Comparison of ENCODE assay signal across 8 cellular contexts in the genomic region with DNA sequence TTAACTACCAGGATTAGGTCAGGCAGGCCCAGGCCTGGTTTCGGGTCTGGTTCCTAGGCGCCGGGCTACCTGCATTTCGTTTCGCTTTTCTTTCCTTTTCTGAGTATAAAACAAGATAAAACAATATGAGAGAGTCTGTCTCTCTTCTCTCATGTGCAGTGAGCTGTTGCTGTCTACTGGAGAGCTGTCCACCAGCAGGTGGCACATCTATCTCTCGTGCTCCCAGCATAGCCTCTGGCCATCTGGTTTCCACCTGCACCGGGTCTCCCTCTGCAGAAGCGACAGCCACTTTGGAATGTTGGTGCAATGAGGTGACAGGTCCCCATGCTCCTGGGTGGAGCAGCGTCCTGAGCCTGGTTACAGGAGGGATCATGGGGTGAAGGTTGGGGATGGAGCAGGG. TPM values are rescaled to one million over a fixed set of nuclear protein-coding genes. Genes with fewer than 3 reads are reported as not detected.
A peak's percentile ranks its signal among the peaks of the same experiment; 100 is the strongest.
DNase-seq lines count a peak whose midpoint lies in the region; ATAC-seq, FAIRE-seq and TF ChIP-seq lines count a peak whose summit lies in the region.

No MANE protein-coding gene starts in this region.

- BruUV-seq in K562 (replicated peaks; lab: Mats Ljungman, UMichigan), result no TSS peak

- H3K79me2 ChIP-seq in K562 (ENCODE audit: control insufficient read depth, insufficient read depth, low read length), result no peaks in the 10 kb centered on the region

- H3K4me2 ChIP-seq in K562 (ENCODE audit: insufficient read depth, low read length), result no peak overlapping the region

- intact Hi-C loops in K562 (cut with micrococcal nuclease), result loop anchor here (2.0 kb wide), 1 partner anchor 112 kb away; no protein-coding TSS in a partner anchor

- FAIRE-seq in K562 (lab: Jason Lieb, UNC), result no peak

- H2AFZ ChIP-seq in K562 (ENCODE audit: low read depth, low read length), result no peak overlapping the region

- TF ChIP-seq EP300 in K562 (IDR thresholded peaks at IDR 0.05; ENCODE audit: low read length), result no peak

- POLR2A ChIA-PET in K562 (lab: Yijun Ruan, JAX), result interaction anchor here (0.6 kb wide), 1 partner anchor 447 kb away, joined by 3 read pairs; no protein-coding TSS in a partner anchor

- in situ Hi-C loops in K562 (cut with MboI), result no loop called here

- H3K27ac ChIP-seq in HL-60 (replicated peaks) (no peak overlapping the region), K562 (ENCODE audit: extremely low read depth, low read depth, low read length) (no peak overlapping the region)

- no peak for TF ChIP-seq POLR2A in K562 (conservative IDR thresholded peaks at IDR 0.05)

- ATAC-seq in K562 (peak; percentile 65; the same call in 2 of the 3 replicates), HG02970 (IDR thresholded peaks at IDR 0.05; ENCODE audit: low FRiP score, unreplicated experiment) (no peak), HG03432 (IDR thresholded peaks at IDR 0.05; ENCODE audit: unreplicated experiment) (no peak)

- H3K4me3 ChIP-seq in HL-60 (replicated peaks; ENCODE audit: insufficient read depth, low read length) (no peak overlapping the region), K562 (no peak overlapping the region)

- CTCF ChIA-PET in K562 (lab: Yijun Ruan, JAX; ENCODE audit: low intra/inter-chr PET ratio), result interaction anchor here (0.5 to 1.3 kb wide), 3 partner anchors 113 to 248 kb away, joined by 3 to 5 read pairs (median 3); no protein-coding TSS in a partner anchor

- DNase-seq in DMS 273 (lab: John Stamatoyannopoulos, UW; ENCODE audit: unreplicated experiment), result peak; percentile 73
- DNase-seq in HL-60 (ENCODE audit: low read depth in 1 of 2, low spot score in 1 of 2), result peak in 1 of 2 experiments; percentile 40
- peak; percentile 31 for DNase-seq in RPMI7951 (ENCODE audit: low read depth)
- DNase-seq in K562 (ENCODE audit: extremely low read depth in 1 of 4, low spot score in 3 of 4), result peak in 2 of 4 experiments; percentile 12 to 18
- DNase-seq in inferior parietal cortex (ENCODE audit: extremely low spot score), result peak; percentile 32
- peak; percentile 7 to 18 for DNase-seq in stimulated activated CD4-positive, alpha-beta T cell treated with anti-CD3 and anti-CD28 coated beads, Interleukin-2, amount 100 ng/mL, for 48 hours

- no peaks in the 10 kb centered on the region for H3K4me1 ChIP-seq in K562 (replicated peaks in 1 of 2; ENCODE audit: control insufficient read depth in 2 of 2, insufficient read depth in 2 of 2, low read length in 2 of 2)

- H4K20me1 ChIP-seq in K562 (replicated peaks; ENCODE audit: control insufficient read depth, insufficient read depth, low read length), result no peaks in the 10 kb centered on the region; the same call in 1 of the 2 replicates

- H3K27me3 ChIP-seq in HL-60 (ENCODE audit: insufficient read depth, poor library complexity, severe bottlenecking), result peaks cover 4% of the 10 kb centered on the region
- H3K27me3 ChIP-seq in K562 (ENCODE audit: control insufficient read depth in 2 of 2, insufficient read depth in 2 of 2, low read length in 2 of 2), result peaks cover 3 to 16% of the 10 kb centered on the region in 2 experiments; a peak in 2 of 5 replicates

- no peaks in the 10 kb centered on the region for H3K9me3 ChIP-seq in K562 (replicated peaks; ENCODE audit: control insufficient read depth, insufficient read depth, low read depth, low read length)

- TF ChIP-seq CTCF in HL-60 (IDR thresholded peaks at IDR 0.05; ENCODE audit: insufficient read depth, low read length), result peak; percentile 31
- peak; percentile 41 to 44 (median 42); a peak in 4 of 6 replicates for TF ChIP-seq CTCF in K562 (IDR thresholded peaks at IDR 0.05 in 2 of 3, conservative IDR thresholded peaks at IDR 0.05 in 1 of 3; ENCODE audit: insufficient read depth in 2 of 3, low read depth in 1 of 3, low read length in 3 of 3)

- H3K9ac ChIP-seq in K562 (ENCODE audit: insufficient read depth in 1 of 2, low read depth in 2 of 2, low read length in 2 of 2), result no peak overlapping the region

- H3K36me3 ChIP-seq in K562 (ENCODE audit: control insufficient read depth, insufficient read depth, low read length), result no peaks in the 10 kb centered on the region

- H3K9me1 ChIP-seq in K562 (ENCODE audit: control insufficient read depth, insufficient read depth, low read length), result no peaks in the 10 kb centered on the region

- 0% methylated on average over 4 of the region's 9 CpGs for WGBS in K562 (ENCODE audit: insufficient coverage, low coverage, missing lambda C conversion rate)

- TF ChIP-seq RAD21 in K562 (CRISPR knock-in tag; conservative IDR thresholded peaks at IDR 0.05 in 1 of 2, IDR thresholded peaks at IDR 0.05 in 1 of 2), result peak in 1 of 2 experiments; percentile 40; a peak in 2 of 4 replicates

TF ChIP-seq in K562, 482 proteins besides CTCF, POLR2A, EP300 and RAD21:
- TF ChIP-seq ZNF639 (CRISPR knock-in tag; conservative IDR thresholded peaks at IDR 0.05 in 1 of 2, IDR thresholded peaks at IDR 0.05 in 1 of 2) (no peak), HMG20B (CRISPR knock-in tag; IDR thresholded peaks at IDR 0.05) (no peak), SMC3 (conservative IDR thresholded peaks at IDR 0.05; ENCODE audit: insufficient read depth, low read depth, low read length) (0 out of 2 replicates have a peak, but pooled peaks have one; percentile 14)

RNA-seq across cellular contexts. Expression of gene RIBC2, which starts 27.7 kb away (rescaled TPM):
- 3.7 and 5.5 TPM in 2 replicates for total RNA-seq in RPMI7951 (2014; rRNA removed; shearing (Covaris generic))
- not detected in 2 replicates for total RNA-seq in K562 (2011; cell fraction: chromatin; rRNA removed; ENCODE audit: low replicate concordance)
- total RNA-seq in K562 (2011; cell fraction: nucleolus; rRNA removed), result not detected in 2 replicates
- not detected in 2 replicates for total RNA-seq in K562 (2011; cell fraction: nucleoplasm; rRNA removed)
- total RNA-seq in K562 (2014; rRNA removed) (not detected in 2 replicates), K562 (2014; rRNA removed; fragmentation: Illumina TruSeq; extraction: Trizol) (not detected in 2 replicates), K562 (2015; rRNA removed; fragmentation: Illumina TruSeq; extraction: Trizol) (not detected in 2 replicates), K562 (2021) (not detected in 2 replicates)
- polyA plus RNA-seq in K562 (2011; rRNA removed) (not detected in 2 replicates), K562 (2014; fragmentation: Illumina TruSeq; extraction: Trizol) (not detected in 2 replicates), K562 (2014; fragmentation: Nextera tagmentation; extraction: Ambion mirVana) (not detected), K562 (2014; rRNA removed) (not detected in 2 replicates)
- not detected in 2 replicates for polyA plus RNA-seq in K562 (2011; cell fraction: cytosol; rRNA removed)
- polyA plus RNA-seq in K562 (2011; cell fraction: nucleus; rRNA removed), result not detected in 2 replicates
- not detected in 2 replicates for polyA plus RNA-seq in K562 (2012)
- not detected in 2 replicates for polyA minus RNA-seq in K562 (2011; rRNA and poly(A)+ RNA removed)
- not detected in 2 replicates for polyA minus RNA-seq in K562 (2011; cell fraction: cytosol; rRNA and poly(A)+ RNA removed)
- not detected in 2 replicates for polyA minus RNA-seq in K562 (2011; cell fraction: nucleus; rRNA and poly(A)+ RNA removed)

RNA-seq across cellular contexts. Expression of gene SMC1B, which starts 27.8 kb away (rescaled TPM):
- 0.12 and 0.59 TPM in 2 replicates for total RNA-seq in RPMI7951 (2014; rRNA removed; shearing (Covaris generic))
- total RNA-seq in K562 (2011; cell fraction: chromatin; rRNA removed; ENCODE audit: low replicate concordance), result not detected in 2 replicates
- total RNA-seq in K562 (2011; cell fraction: nucleolus; rRNA removed), result not detected in 2 replicates
- total RNA-seq in K562 (2011; cell fraction: nucleoplasm; rRNA removed), result not detected in 2 replicates
- not detected in 2 replicates for total RNA-seq in K562 (2014; rRNA removed)
- not detected in 2 replicates for total RNA-seq in K562 (2014; rRNA removed; fragmentation: Illumina TruSeq; extraction: Trizol)
- total RNA-seq in K562 (2015; rRNA removed; fragmentation: Illumina TruSeq; extraction: Trizol), result not detected in 2 replicates
- not detected in 2 replicates for total RNA-seq in K562 (2021)
- polyA plus RNA-seq in K562 (2011; rRNA removed), result not detected in 2 replicates
- polyA plus RNA-seq in K562 (2011; cell fraction: cytosol; rRNA removed), result not detected in 2 replicates
- polyA plus RNA-seq in K562 (2011; cell fraction: nucleus; rRNA removed), result not detected in 2 replicates
- 0.03 TPM in 1 of 2 replicates, not detected in the other for polyA plus RNA-seq in K562 (2012)
- not detected in 2 replicates for polyA plus RNA-seq in K562 (2014; fragmentation: Illumina TruSeq; extraction: Trizol)
- under 1 TPM in 1 of 2 experiments, not detected in 1; 0.03 TPM for polyA plus RNA-seq in K562 (2014; fragmentation: Nextera tagmentation; extraction: Ambion mirVana)
- polyA plus RNA-seq in K562 (2014; rRNA removed), result not detected in 2 replicates
- polyA minus RNA-seq in K562 (2011; rRNA and poly(A)+ RNA removed), result not detected in 2 replicates
- polyA minus RNA-seq in K562 (2011; cell fraction: cytosol; rRNA and poly(A)+ RNA removed), result not detected in 2 replicates
- polyA minus RNA-seq in K562 (2011; cell fraction: nucleus; rRNA and poly(A)+ RNA removed), result not detected in 2 replicates
